Comparison of ENCODE assay signal across 1 cellular context in the genomic region with DNA sequence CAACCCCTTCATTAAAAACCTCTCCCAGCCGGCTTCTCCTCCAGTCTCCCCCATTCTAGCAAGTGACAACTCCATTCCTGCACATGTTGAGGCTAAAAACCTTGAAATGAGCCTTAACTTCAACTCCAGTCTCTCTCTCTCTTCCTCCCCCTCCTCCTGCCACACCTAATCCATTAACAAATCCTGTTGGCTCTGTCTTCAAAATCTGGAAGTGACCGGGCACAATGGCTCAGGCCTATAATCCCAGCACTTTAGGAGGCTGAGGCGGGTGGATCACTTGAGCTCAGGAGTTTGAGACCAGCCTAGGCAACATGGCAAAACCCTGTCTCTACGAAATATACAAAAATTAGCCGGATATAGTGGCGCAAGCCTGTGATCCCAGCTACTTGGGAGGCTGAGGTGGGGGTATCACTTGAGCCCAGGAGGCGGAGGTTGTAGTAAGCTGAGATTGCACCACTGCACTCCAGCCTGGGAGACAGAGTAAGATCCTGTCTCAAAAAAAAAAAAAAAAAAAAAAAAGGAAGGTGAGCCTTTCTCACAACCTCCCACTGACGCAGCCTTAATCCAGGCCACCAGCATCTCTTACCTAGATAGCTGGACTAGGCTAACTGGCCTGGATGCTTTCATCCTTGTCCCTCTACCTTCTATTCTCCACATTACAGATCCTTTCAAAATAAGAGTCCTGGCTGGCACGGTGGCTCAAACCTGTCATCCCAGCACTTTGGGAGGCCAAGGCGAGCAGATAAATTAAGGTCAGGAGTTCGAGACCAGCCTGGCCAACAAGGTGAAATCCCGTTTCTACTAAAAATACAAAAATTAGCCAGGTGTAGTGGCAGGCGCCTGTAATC.
TF ChIP-seq lines count a peak whose summit lies in the region.

No MANE protein-coding gene starts in this region.

TF ChIP-seq in HEK293, 187 proteins besides CTCF, POLR2A, EP300 and RAD21 (continued from another document):
- TF ChIP-seq ZBTB17 (tag by site-specific recombination; IDR thresholded peaks at IDR 0.05), result peak; percentile 37
